Comparison of ENCODE assay signal across 8 cellular contexts in genomic region chr10:97399843-97400545, GRCh38. TPM values are rescaled to one million over a fixed set of nuclear protein-coding genes. Genes with fewer than 3 reads are reported as not detected.
DNase-seq lines count a peak whose midpoint lies in the region; ATAC-seq and TF ChIP-seq lines count a peak whose summit lies in the region.

No MANE protein-coding gene starts in this region.

- no peaks in the 10 kb centered on the region for H3K9me2 ChIP-seq in DOHH2 (replicated peaks; ENCODE audit: control insufficient read depth, low read length)

- H3K27ac ChIP-seq in DOHH2 (ENCODE audit: low read depth, low read length): no peak overlapping the region
- peak overlapping the region; percentile 82 for H3K27ac ChIP-seq in SJSA1
- H3K27ac ChIP-seq in breast epithelium: peak overlapping the region; percentile 85

- peaks cover 19% of the 10 kb centered on the region for H3K36me3 ChIP-seq in DOHH2 (ENCODE audit: control insufficient read depth, low read length)
- H3K36me3 ChIP-seq in SJSA1: peaks cover 22% of the 10 kb centered on the region
- no peaks in the 10 kb centered on the region for H3K36me3 ChIP-seq in breast epithelium

- ATAC-seq in left colon (peak; percentile 72), HG03039 (IDR thresholded peaks at IDR 0.05; ENCODE audit: unreplicated experiment) (no peak)
- peak in 1 of 2 donors; percentile 38 for ATAC-seq in stimulated activated naive B cell treated with anti-CD40 and anti-IgM and Interleukin-4, amounts not matched to agents 10 μg/mL and 1 μg/mL and 100 μg/mL, for 72 hours (replicated peaks)

- H3K4me3 ChIP-seq in DOHH2 (ENCODE audit: low read length) (peak overlapping the region; percentile 88), SJSA1 (peak overlapping the region; percentile 66), breast epithelium (peak overlapping the region; percentile 76 to 82 (median 79))

- no peaks in the 10 kb centered on the region for H3F3A ChIP-seq in DOHH2 (ENCODE audit: control insufficient read depth, insufficient read depth)

- peak; percentile 80 for DNase-seq in HT-29 (ENCODE audit: low spot score)
- peak; percentile 60 to 63 for DNase-seq in SJSA1 (ENCODE audit: low read depth in 1 of 2, low spot score in 2 of 2)
- DNase-seq in breast epithelium (ENCODE audit: low spot score in 2 of 2): no peak
- DNase-seq in left colon: peak; percentile 70 to 73
- DNase-seq in stimulated activated naive B cell treated with anti-CD40 and anti-IgM and Interleukin-4, amounts not matched to agents 10 μg/mL and 1 μg/mL and 100 μg/mL, for 72 hours: peak; percentile 32
- no peak for DNase-seq in cerebellar nuclear complex (lab: John Stamatoyannopoulos, UW)

- peaks cover 15% of the 10 kb centered on the region for H3K4me1 ChIP-seq in DOHH2 (ENCODE audit: control insufficient read depth, low read length)
- H3K4me1 ChIP-seq in SJSA1 (replicated peaks): peaks cover 12% of the 10 kb centered on the region
- H3K4me1 ChIP-seq in breast epithelium: peaks cover 5 to 6% of the 10 kb centered on the region in 2 donors

- TF ChIP-seq CTCF in DOHH2 (IDR thresholded peaks at IDR 0.05; ENCODE audit: low read depth, low read length, poor library complexity, severe bottlenecking) (no peak), breast epithelium (IDR thresholded peaks at IDR 0.05) (no peak)

- H4K20me1 ChIP-seq in DOHH2 (ENCODE audit: control insufficient read depth, insufficient read depth, low read depth, low read length): 0 out of 2 replicates have a peak, but pooled peaks cover 4% of the 10 kb centered on the region

- H3K27ac Mint-ChIP-seq in stimulated activated naive B cell treated with anti-CD40 and anti-IgM and Interleukin-4, amounts not matched to agents 10 μg/mL and 1 μg/mL and 100 μg/mL, for 72 hours: peak overlapping the region; percentile 98

- H3K9me3 ChIP-seq in DOHH2 (ENCODE audit: control insufficient read depth, insufficient read depth, low read length): no peaks in the 10 kb centered on the region
- no peaks in the 10 kb centered on the region for H3K9me3 ChIP-seq in SJSA1 (replicated peaks)
- no peaks in the 10 kb centered on the region for H3K9me3 ChIP-seq in breast epithelium

- no peaks in the 10 kb centered on the region for H3K27me3 Mint-ChIP-seq in stimulated activated naive B cell treated with anti-CD40 and anti-IgM and Interleukin-4, amounts not matched to agents 10 μg/mL and 1 μg/mL and 100 μg/mL, for 72 hours

- peaks cover 3 to 13% of the 10 kb centered on the region in 2 donors for H3K4me1 Mint-ChIP-seq in stimulated activated naive B cell treated with anti-CD40 and anti-IgM and Interleukin-4, amounts not matched to agents 10 μg/mL and 1 μg/mL and 100 μg/mL, for 72 hours

- no peaks in the 10 kb centered on the region for H3K27me3 ChIP-seq in DOHH2 (ENCODE audit: control insufficient read depth, low read length)
- no peaks in the 10 kb centered on the region for H3K27me3 ChIP-seq in SJSA1 (replicated peaks)
- no peaks in the 10 kb centered on the region for H3K27me3 ChIP-seq in breast epithelium

- H3K36me3 Mint-ChIP-seq in stimulated activated naive B cell treated with anti-CD40 and anti-IgM and Interleukin-4, amounts not matched to agents 10 μg/mL and 1 μg/mL and 100 μg/mL, for 72 hours: peaks cover 8 to 9% of the 10 kb centered on the region in 2 donors

- peak overlapping the region; percentile 92 to 96 for H3K4me3 Mint-ChIP-seq in stimulated activated naive B cell treated with anti-CD40 and anti-IgM and Interleukin-4, amounts not matched to agents 10 μg/mL and 1 μg/mL and 100 μg/mL, for 72 hours

- peaks cover 22% of the 10 kb centered on the region for H3K79me2 ChIP-seq in DOHH2 (ENCODE audit: control insufficient read depth, low read length)

- TF ChIP-seq POLR2A in breast epithelium (IDR thresholded peaks at IDR 0.05): no peak

- H3K4me2 ChIP-seq in DOHH2 (ENCODE audit: low read length): peak overlapping the region; percentile 81

- intact Hi-C loops in breast epithelium (cut with DNase I; ENCODE audit: low total_unique reads): no loop called here
- intact Hi-C loops in left colon (cut with DNase I, micrococcal nuclease): no loop called here

- H3K9me3 Mint-ChIP-seq in stimulated activated naive B cell treated with anti-CD40 and anti-IgM and Interleukin-4, amounts not matched to agents 10 μg/mL and 1 μg/mL and 100 μg/mL, for 72 hours: no peaks in the 10 kb centered on the region

RNA-seq across cellular contexts. Expression of gene RRP12, which starts 1.1 kb away (rescaled TPM):
- 67.7 and 76.2 TPM in 2 replicates for total RNA-seq in HT-29 (2014; rRNA removed; shearing (Covaris generic))
- total RNA-seq in SJSA1 (2014; rRNA removed; shearing (Covaris generic)): 25.1 and 26.4 TPM in 2 replicates
- 10 to 100 TPM in 2 of 3 donors, 1 to 10 TPM in 1; 7.7 to 17.7 (median 15.7) TPM for total RNA-seq in breast epithelium
- 10 to 100 TPM; 13.9 to 15.1 TPM for total RNA-seq in left colon

RNA-seq across cellular contexts. Expression of gene PGAM1, which starts 26.0 kb away (rescaled TPM):
- 362 and 400 TPM in 2 replicates for total RNA-seq in HT-29 (2014; rRNA removed; shearing (Covaris generic))
- total RNA-seq in SJSA1 (2014; rRNA removed; shearing (Covaris generic)): 475 and 591 TPM in 2 replicates
- total RNA-seq in breast epithelium: 100 to 1,000 TPM; 162 to 182 (median 171) TPM
- total RNA-seq in left colon: 100 to 1,000 TPM; 216 to 249 TPM

RNA-seq across cellular contexts. Expression of gene EXOSC1, which starts 45.8 kb away (rescaled TPM):
- 35.6 and 44.3 TPM in 2 replicates for total RNA-seq in HT-29 (2014; rRNA removed; shearing (Covaris generic))
- 59.1 and 60.1 TPM in 2 replicates for total RNA-seq in SJSA1 (2014; rRNA removed; shearing (Covaris generic))
- total RNA-seq in breast epithelium (10 to 100 TPM; 27.7 to 37.9 (median 36.7) TPM), left colon (10 to 100 TPM; 21.7 to 22.6 TPM)

RNA-seq across cellular contexts. Expression of gene ZDHHC16, which starts 46.0 kb away (rescaled TPM):
- total RNA-seq in HT-29 (2014; rRNA removed; shearing (Covaris generic)): 43.8 and 48.4 TPM in 2 replicates
- 50.1 and 57.7 TPM in 2 replicates for total RNA-seq in SJSA1 (2014; rRNA removed; shearing (Covaris generic))
- 10 to 100 TPM; 21.6 to 53.1 (median 44.6) TPM for total RNA-seq in breast epithelium
- 10 to 100 TPM; 29.1 to 31.5 TPM for total RNA-seq in left colon

Comparison
In these comparisons a context has a peak if more than half of its experiments do, and no peak if none do; other contexts are left out.
1. DNase-seq: peak in HT-29 (single experiment), SJSA1 (2 of 2), left colon (2 of 2) and stimulated activated naive B cell treated with anti-CD40 and anti-IgM and Interleukin-4, amounts not matched to agents 10 μg/mL and 1 μg/mL and 100 μg/mL, for 72 hours (single experiment); none in breast epithelium (0 of 2) and cerebellar nuclear complex (0 of 2).
2. Peak in every context shown above with its lines, with median percentiles within 50 percentile points of each other: H3K4me3 ChIP-seq.